In the genomic region with DNA sequence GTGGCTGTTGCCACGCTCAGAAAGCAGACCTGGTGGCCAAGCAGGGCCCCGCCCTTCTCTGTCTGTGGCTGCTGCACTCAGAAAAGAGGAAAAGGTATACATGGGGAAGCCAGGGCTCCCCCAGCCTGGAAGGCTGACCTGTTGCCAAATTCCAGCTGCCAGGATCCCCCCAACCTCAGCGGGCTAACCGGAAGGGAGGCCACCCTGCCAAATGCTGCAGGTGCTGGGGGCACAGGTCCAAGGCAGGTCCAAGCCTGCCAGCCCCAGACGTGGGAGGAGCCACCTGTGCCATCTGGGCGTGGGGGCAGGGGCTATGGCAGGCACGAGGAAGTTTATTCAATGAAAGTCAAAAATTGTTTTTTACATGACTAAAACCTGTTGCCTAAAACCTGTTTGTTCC, we compare ENCODE assay signal across 19 cellular contexts. TPM values are rescaled to one million over a fixed set of nuclear protein-coding genes. Genes with fewer than 3 reads are reported as not detected.
DNase-seq lines count a peak whose midpoint lies in the region; ATAC-seq, FAIRE-seq and TF ChIP-seq lines count a peak whose summit lies in the region.
"Had no signal": no experiment of that assay in that cellular context is flagged by ENCODE, and none has a peak within 500 bp of the region (broad histone marks: within the 10 kb centered on the region; RNA-seq: fewer than 3 reads in every experiment).

No MANE protein-coding gene starts in this region.

- POLR2A ChIA-PET in HepG2 (lab: Yijun Ruan, JAX) = no interaction called here

- in situ Hi-C loops in HepG2 (cut with HindIII; ENCODE audit: extremely low pct_ligation_motif_present, low pct_unique_long_range_greater_than_20kb) = no loop called here

- TF ChIP-seq EP300 in HepG2 (IDR thresholded peaks at IDR 0.05; ENCODE audit: low read depth in 2 of 2, low read length in 2 of 2) = no peak
- TF ChIP-seq EP300 in HepG2 (CRISPR knock-in tag; IDR thresholded peaks at IDR 0.05; ENCODE audit: borderline replicate concordance) = no peak

- H3K9me3 ChIP-seq in HepG2 (ENCODE audit: low read length) (no peaks in the 10 kb centered on the region), right lobe of liver (no peaks in the 10 kb centered on the region)
- H3K9me3 ChIP-seq: uterus had no signal

- H4K20me1 ChIP-seq in HepG2 (ENCODE audit: insufficient read depth, low read length) = no peaks in the 10 kb centered on the region

- TF ChIP-seq RAD21 in HepG2 (CRISPR knock-in tag; IDR thresholded peaks at IDR 0.05) = no peak

- H3K4me3 ChIP-seq in HepG2 (replicated peaks in 1 of 3; ENCODE audit: insufficient read depth in 1 of 3, low read depth in 2 of 3, low read length in 3 of 3) (no peak overlapping the region), right lobe of liver (no peak overlapping the region)
- H3K4me3 ChIP-seq: uterus had no signal

- ATAC-seq in HepG2 (no peak), right lobe of liver (no peak), HG02973 (IDR thresholded peaks at IDR 0.05; ENCODE audit: unreplicated experiment) (no peak), GM18907 (IDR thresholded peaks at IDR 0.05; ENCODE audit: unreplicated experiment) (no peak)
- ATAC-seq: activated T-helper 17 cell treated with anti-CD3 and anti-CD28 coated beads, Interleukin-2, amount 50 U/mL, for 72 hours; right cardiac atrium had no signal

- H3K36me3 ChIP-seq in HepG2 (replicated peaks in 1 of 2; ENCODE audit: control insufficient read depth in 1 of 2, insufficient read depth in 2 of 2, low read length in 2 of 2) = no peaks in the 10 kb centered on the region
- H3K36me3 ChIP-seq in right lobe of liver = no peaks in the 10 kb centered on the region
- H3K36me3 ChIP-seq: uterus had no signal

- H3K27ac ChIP-seq in HepG2 (ENCODE audit: extremely low read length, insufficient read depth, low read length) = no peak overlapping the region
- H3K27ac ChIP-seq in right lobe of liver = no peak overlapping the region
- H3K27ac ChIP-seq: epithelial cell of prostate, uterus, VCaP had no signal

- CTCF ChIA-PET in HepG2 (lab: Yijun Ruan, JAX; ENCODE audit: low intra/inter-chr PET ratio, low total read pairs) = interaction anchor here (1.1 kb wide), 1 partner anchor 73 kb away, joined by 3 read pairs; no protein-coding TSS in a partner anchor

- DNase-seq in HepG2 (ENCODE audit: low spot score) (no peak), right lobe of liver (no peak), NCI-H1105 treated with DMSO at 0.1 percent for 48 hours (lab: John Stamatoyannopoulos, UW) (peak; percentile 82), cerebellum (ENCODE audit: low spot score) (peak; percentile 63), Kasumi-1 (lab: John Stamatoyannopoulos, UW) (no peak)
- DNase-seq: activated CD4-positive, alpha-beta T cell treated with anti-CD3 and anti-CD28 coated beads, Interleukin-2, amount 50 U/mL, for 1 hour; activated CD8-positive, alpha-beta memory T cell treated with anti-CD3 and anti-CD28 coated beads, Interleukin-2, amount 50 U/mL, for 4 hours; CD8-positive, alpha-beta memory T cell; head of caudate nucleus; stimulated activated CD4-positive, alpha-beta T cell treated with anti-CD3 and anti-CD28 coated beads, Interleukin-15, amount 100 ng/mL, for 24 hours; uterus had no signal

- no peak for TF ChIP-seq CTCF in HepG2 (CRISPR knock-in tag; IDR thresholded peaks at IDR 0.05)
- no peak for TF ChIP-seq CTCF in right lobe of liver (IDR thresholded peaks at IDR 0.05)

- H3K4me2 ChIP-seq in HepG2 (ENCODE audit: low read depth, low read length) = peak overlapping the region; percentile 7; the same call in 1 of the 2 replicates

- H3K9ac ChIP-seq in HepG2 (ENCODE audit: insufficient read depth, low read depth, low read length) = no peak overlapping the region

- BruUV-seq in HepG2 (replicated peaks; lab: Mats Ljungman, UMichigan) = no TSS peak

- TF ChIP-seq POLR2A in HepG2 (IDR thresholded peaks at IDR 0.05; ENCODE audit: insufficient read depth in 1 of 2, low read depth in 2 of 2, low read length in 2 of 2) (no peak), right lobe of liver (IDR thresholded peaks at IDR 0.05) (no peak)

- intact Hi-C loops in HepG2 (cut with micrococcal nuclease; ENCODE audit: unreplicated experiment) (loop anchor here (10.0 kb wide), 1 partner anchor 76 kb away; no protein-coding TSS in a partner anchor), right lobe of liver (cut with DNase I) (no loop called here)

- FAIRE-seq in HepG2 (lab: Jason Lieb, UNC) = no peak
- FAIRE-seq: astrocyte, H1 had no signal

- H3K4me1 ChIP-seq in HepG2 (ENCODE audit: insufficient read depth, low read length) = peaks cover 61% of the 10 kb centered on the region
- H3K4me1 ChIP-seq in right lobe of liver = peaks cover 0 to 10% (median 0%) of the 10 kb centered on the region in 4 donors

- no peaks in the 10 kb centered on the region for H3K79me2 ChIP-seq in HepG2 (ENCODE audit: insufficient read depth, low read length)

- WGBS in HepG2 (ENCODE audit: low lambda C conversion rate) = 97% methylated on average over 3 of the region's 7 CpGs
- WGBS in right lobe of liver (ENCODE audit: insufficient coverage, low coverage, low lambda C conversion rate, missing lambda C conversion rate) = 22% methylated on average over 3 of the region's 7 CpGs

- no peaks in the 10 kb centered on the region for H3K27me3 ChIP-seq in HepG2 (ENCODE audit: control insufficient read depth in 1 of 2, insufficient read depth in 2 of 2, low read length in 2 of 2)
- peaks cover 0 to 3% of the 10 kb centered on the region in 2 donors for H3K27me3 ChIP-seq in right lobe of liver
- H3K27me3 ChIP-seq: uterus had no signal

- H2AFZ ChIP-seq in HepG2 (ENCODE audit: low read length) = no peak overlapping the region

RNA-seq across cellular contexts. Expression of a gene that starts 2.6 kb away (rescaled TPM):
- total RNA-seq in HepG2 (2016; rRNA removed; fragmentation: Illumina TruSeq; extraction: Trizol) (2.5 and 2.6 TPM in 2 replicates), right lobe of liver (under 1 TPM; 0.18 to 0.68 (median 0.28) TPM), cerebellum (8.7 TPM)
- total RNA-seq in HepG2 (2016; cell fraction: cytosol; rRNA removed; fragmentation: Illumina TruSeq; extraction: Trizol; ENCODE audit: low read depth) = 0.44 and 0.51 TPM in 2 replicates
- 2.1 and 2.5 TPM in 2 replicates for total RNA-seq in HepG2 (2016; cell fraction: insoluble cytoplasmic fraction; rRNA removed; fragmentation: Illumina TruSeq; extraction: Trizol)
- total RNA-seq in HepG2 (2016; cell fraction: membrane; rRNA removed; fragmentation: Illumina TruSeq; extraction: Trizol) = 2.4 TPM in 2 replicates
- total RNA-seq in HepG2 (2016; cell fraction: nucleus; rRNA removed; fragmentation: Illumina TruSeq; extraction: Trizol) = 5.7 and 7.1 TPM in 2 replicates
- polyA plus RNA-seq in HepG2 (2011; rRNA removed) = 4.8 and 6.7 TPM in 2 replicates
- 4.4 and 4.7 TPM in 2 replicates for polyA plus RNA-seq in HepG2 (2011; cell fraction: cytosol; rRNA removed)
- 7.5 and 8.6 TPM in 2 replicates for polyA plus RNA-seq in HepG2 (2011; cell fraction: nucleus; rRNA removed)
- polyA plus RNA-seq in HepG2 (2012) = 13.2 and 13.3 TPM in 2 replicates
- polyA plus RNA-seq in HepG2 (2016; cell fraction: cytosol; fragmentation: Illumina TruSeq; extraction: Trizol; ENCODE audit: low read depth) = 0.61 and 0.71 TPM in 2 replicates
- 3.2 and 4.5 TPM in 2 replicates for polyA plus RNA-seq in HepG2 (2016; cell fraction: insoluble cytoplasmic fraction; fragmentation: Illumina TruSeq; extraction: Trizol; ENCODE audit: low read depth)
- 1.6 and 1.8 TPM in 2 replicates for polyA plus RNA-seq in HepG2 (2016; cell fraction: membrane; fragmentation: Illumina TruSeq; extraction: Trizol; ENCODE audit: low read depth)
- polyA plus RNA-seq in HepG2 (2016; cell fraction: nucleus; fragmentation: Illumina TruSeq; extraction: Trizol; ENCODE audit: insufficient read depth, low read depth) = 13.4 and 14.4 TPM in 2 replicates
- 2.5 and 11.6 TPM in 2 replicates for polyA minus RNA-seq in HepG2 (2011; rRNA and poly(A)+ RNA removed; ENCODE audit: low replicate concordance)
- 6.9 and 7.3 TPM in 2 replicates for polyA minus RNA-seq in HepG2 (2011; cell fraction: cytosol; rRNA and poly(A)+ RNA removed)
- polyA minus RNA-seq in HepG2 (2011; cell fraction: nucleus; rRNA and poly(A)+ RNA removed) = 2.4 and 3.4 TPM in 2 replicates

RNA-seq across cellular contexts. Expression of a gene that starts 30.8 kb away (rescaled TPM):
- total RNA-seq in HepG2 (2016; rRNA removed; fragmentation: Illumina TruSeq; extraction: Trizol) = 4.7 and 6.5 TPM in 2 replicates
- 0.51 and 0.79 TPM in 2 replicates for total RNA-seq in HepG2 (2016; cell fraction: cytosol; rRNA removed; fragmentation: Illumina TruSeq; extraction: Trizol; ENCODE audit: low read depth)
- total RNA-seq in HepG2 (2016; cell fraction: insoluble cytoplasmic fraction; rRNA removed; fragmentation: Illumina TruSeq; extraction: Trizol) = 4.0 and 6.6 TPM in 2 replicates
- 2.0 TPM in 2 replicates for total RNA-seq in HepG2 (2016; cell fraction: membrane; rRNA removed; fragmentation: Illumina TruSeq; extraction: Trizol)
- 7.6 and 8.9 TPM in 2 replicates for total RNA-seq in HepG2 (2016; cell fraction: nucleus; rRNA removed; fragmentation: Illumina TruSeq; extraction: Trizol)
- 1.7 and 2.6 TPM in 2 replicates for polyA plus RNA-seq in HepG2 (2011; rRNA removed)
- 1.2 and 1.3 TPM in 2 replicates for polyA plus RNA-seq in HepG2 (2011; cell fraction: cytosol; rRNA removed)
- polyA plus RNA-seq in HepG2 (2011; cell fraction: nucleus; rRNA removed) = 13.0 and 15.1 TPM in 2 replicates
- polyA plus RNA-seq in HepG2 (2012) = 4.0 and 5.0 TPM in 2 replicates
- 0.35 and 0.47 TPM in 2 replicates for polyA plus RNA-seq in HepG2 (2016; cell fraction: cytosol; fragmentation: Illumina TruSeq; extraction: Trizol; ENCODE audit: low read depth)
- 3.9 and 4.7 TPM in 2 replicates for polyA plus RNA-seq in HepG2 (2016; cell fraction: insoluble cytoplasmic fraction; fragmentation: Illumina TruSeq; extraction: Trizol; ENCODE audit: low read depth)
- polyA plus RNA-seq in HepG2 (2016; cell fraction: membrane; fragmentation: Illumina TruSeq; extraction: Trizol; ENCODE audit: low read depth) = 0.98 and 1.0 TPM in 2 replicates
- 13.0 and 13.1 TPM in 2 replicates for polyA plus RNA-seq in HepG2 (2016; cell fraction: nucleus; fragmentation: Illumina TruSeq; extraction: Trizol; ENCODE audit: insufficient read depth, low read depth)
- 8.8 and 30.1 TPM in 2 replicates for polyA minus RNA-seq in HepG2 (2011; rRNA and poly(A)+ RNA removed; ENCODE audit: low replicate concordance)
- polyA minus RNA-seq in HepG2 (2011; cell fraction: cytosol; rRNA and poly(A)+ RNA removed) = 5.5 and 5.9 TPM in 2 replicates
- polyA minus RNA-seq in HepG2 (2011; cell fraction: nucleus; rRNA and poly(A)+ RNA removed) = 9.9 and 16.2 TPM in 2 replicates
- 10 to 100 TPM in 4 of 6 experiments, 1 to 10 TPM in 2; 7.8 to 22.5 (median 12.1) TPM for total RNA-seq in right lobe of liver
- total RNA-seq in cerebellum = 27.4 TPM

RNA-seq across cellular contexts. Expression of a gene that starts 47.3 kb away (rescaled TPM):
- total RNA-seq in HepG2 (2016; rRNA removed; fragmentation: Illumina TruSeq; extraction: Trizol) = 8.0 and 8.8 TPM in 2 replicates
- total RNA-seq in HepG2 (2016; cell fraction: cytosol; rRNA removed; fragmentation: Illumina TruSeq; extraction: Trizol; ENCODE audit: low read depth) = 8.4 and 10.6 TPM in 2 replicates
- 7.8 and 8.3 TPM in 2 replicates for total RNA-seq in HepG2 (2016; cell fraction: insoluble cytoplasmic fraction; rRNA removed; fragmentation: Illumina TruSeq; extraction: Trizol)
- 15.9 and 18.1 TPM in 2 replicates for total RNA-seq in HepG2 (2016; cell fraction: membrane; rRNA removed; fragmentation: Illumina TruSeq; extraction: Trizol)
- 3.2 and 3.8 TPM in 2 replicates for total RNA-seq in HepG2 (2016; cell fraction: nucleus; rRNA removed; fragmentation: Illumina TruSeq; extraction: Trizol)
- polyA plus RNA-seq in HepG2 (2011; rRNA removed) = 9.0 and 10.7 TPM in 2 replicates
- polyA plus RNA-seq in HepG2 (2011; cell fraction: cytosol; rRNA removed) = 11.6 and 14.0 TPM in 2 replicates
- polyA plus RNA-seq in HepG2 (2011; cell fraction: nucleus; rRNA removed) = 6.6 and 8.0 TPM in 2 replicates
- 4.6 and 5.9 TPM in 2 replicates for polyA plus RNA-seq in HepG2 (2012)
- polyA plus RNA-seq in HepG2 (2016; cell fraction: cytosol; fragmentation: Illumina TruSeq; extraction: Trizol; ENCODE audit: low read depth) = 10.5 and 11.9 TPM in 2 replicates
- polyA plus RNA-seq in HepG2 (2016; cell fraction: insoluble cytoplasmic fraction; fragmentation: Illumina TruSeq; extraction: Trizol; ENCODE audit: low read depth) = 7.7 and 9.2 TPM in 2 replicates
- polyA plus RNA-seq in HepG2 (2016; cell fraction: membrane; fragmentation: Illumina TruSeq; extraction: Trizol; ENCODE audit: low read depth) = 13.7 and 14.4 TPM in 2 replicates
- polyA plus RNA-seq in HepG2 (2016; cell fraction: nucleus; fragmentation: Illumina TruSeq; extraction: Trizol; ENCODE audit: insufficient read depth, low read depth) = 5.5 and 8.1 TPM in 2 replicates
- 6.9 and 10.7 TPM in 2 replicates for polyA minus RNA-seq in HepG2 (2011; rRNA and poly(A)+ RNA removed; ENCODE audit: low replicate concordance)
- polyA minus RNA-seq in HepG2 (2011; cell fraction: cytosol; rRNA and poly(A)+ RNA removed) = 1.5 and 2.4 TPM in 2 replicates
- polyA minus RNA-seq in HepG2 (2011; cell fraction: nucleus; rRNA and poly(A)+ RNA removed) = 1.0 and 1.5 TPM in 2 replicates
- 1 to 10 TPM; 2.0 to 6.2 (median 5.1) TPM for total RNA-seq in right lobe of liver
- total RNA-seq in cerebellum = 10.7 TPM

Comparison
In these comparisons a context has a peak if more than half of its experiments do, and no peak if none do; other contexts are left out.
1. DNase-seq: peak in NCI-H1105 treated with DMSO at 0.1 percent for 48 hours (single experiment) and cerebellum (single experiment); none in HepG2 (single experiment), right lobe of liver (0 of 3) and Kasumi-1 (0 of 2).